Comparison of ENCODE assay signal across 8 cellular contexts in genomic region chr17:2412561-2413021, GRCh38. TPM values are rescaled to one million over a fixed set of nuclear protein-coding genes. Genes with fewer than 3 reads are reported as not detected.
DNase-seq lines count a peak whose midpoint lies in the region; ATAC-seq and TF ChIP-seq lines count a peak whose summit lies in the region.

No MANE protein-coding gene starts in this region.

- peak; percentile 61 for DNase-seq in AG08395 (ENCODE audit: low spot score)
- peak; percentile 75 for DNase-seq in NCI-H446 treated with DMSO at 0.1 percent for 48 hours (lab: John Stamatoyannopoulos, UW)
- no peak for DNase-seq in neural crest cell (ENCODE audit: low read depth, low spot score)
- no peak for DNase-seq in NCI-H2196 treated with DMSO at 0.1 percent for 48 hours (lab: John Stamatoyannopoulos, UW; ENCODE audit: unreplicated experiment)
- DNase-seq in activated T-helper 1 cell treated with anti-CD3 and anti-CD28 coated beads, Interleukin-12 subunit alpha, Interleukin-12 subunit beta, Interleukin-2, Interleukin-4 antibody, amounts not matched to agents 30 ng/mL and 10 ng/mL and 1 ng/mL, durations not matched to agents 14 hours and 24 hours and 36 hours (ENCODE audit: low spot score), result no peak

- no peak overlapping the region for H3K4me3 Mint-ChIP-seq in neural crest cell
- no peak overlapping the region for H3K4me3 Mint-ChIP-seq in activated T-helper 1 cell treated with anti-CD3 and anti-CD28 coated beads, Interleukin-12 subunit alpha, Interleukin-12 subunit beta, Interleukin-2, Interleukin-4 antibody, amounts not matched to agents 30 ng/mL and 10 ng/mL and 1 ng/mL, durations not matched to agents 14 hours and 24 hours and 36 hours

- H3K36me3 ChIP-seq in esophagus (ENCODE audit: control insufficient read depth in 2 of 2, insufficient read depth in 2 of 2, low read length in 1 of 2), result no peaks in the 10 kb centered on the region

- no peak overlapping the region for H3K4me3 ChIP-seq in esophagus (ENCODE audit: low read depth in 1 of 2, low read length in 2 of 2)

- ATAC-seq in GM21619 (IDR thresholded peaks at IDR 0.05; ENCODE audit: unreplicated experiment) (no peak), HG02870 (IDR thresholded peaks at IDR 0.05; ENCODE audit: unreplicated experiment) (no peak)

- H3K4me1 ChIP-seq in esophagus (ENCODE audit: control insufficient read depth in 2 of 2, insufficient read depth in 2 of 2, low read length in 1 of 2), result no peaks in the 10 kb centered on the region

- WGBS in esophagus, 2 donors, result 31 to 43% methylated on average over 2 of the region's 2 CpGs

- H3K27ac ChIP-seq in esophagus (ENCODE audit: low read depth in 2 of 2, low read length in 1 of 2), result peak overlapping the region; percentile 74 to 88

- no peaks in the 10 kb centered on the region for H3K9me3 ChIP-seq in esophagus (ENCODE audit: control insufficient read depth in 2 of 2, insufficient read depth in 1 of 2, low read depth in 1 of 2, low read length in 1 of 2)

- H3K9me3 Mint-ChIP-seq in neural crest cell, result no peaks in the 10 kb centered on the region
- H3K9me3 Mint-ChIP-seq in activated T-helper 1 cell treated with anti-CD3 and anti-CD28 coated beads, Interleukin-12 subunit alpha, Interleukin-12 subunit beta, Interleukin-2, Interleukin-4 antibody, amounts not matched to agents 30 ng/mL and 10 ng/mL and 1 ng/mL, durations not matched to agents 14 hours and 24 hours and 36 hours, result no peaks in the 10 kb centered on the region

- peaks cover 5% of the 10 kb centered on the region for H3K36me3 Mint-ChIP-seq in neural crest cell (ENCODE audit: low read depth)
- H3K36me3 Mint-ChIP-seq in activated T-helper 1 cell treated with anti-CD3 and anti-CD28 coated beads, Interleukin-12 subunit alpha, Interleukin-12 subunit beta, Interleukin-2, Interleukin-4 antibody, amounts not matched to agents 30 ng/mL and 10 ng/mL and 1 ng/mL, durations not matched to agents 14 hours and 24 hours and 36 hours (ENCODE audit: low read depth), result peaks cover 11% of the 10 kb centered on the region

- peak overlapping the region; percentile 43 for H3K27ac Mint-ChIP-seq in neural crest cell (ENCODE audit: unreplicated experiment)
- no peak overlapping the region for H3K27ac Mint-ChIP-seq in activated T-helper 1 cell treated with anti-CD3 and anti-CD28 coated beads, Interleukin-12 subunit alpha, Interleukin-12 subunit beta, Interleukin-2, Interleukin-4 antibody, amounts not matched to agents 30 ng/mL and 10 ng/mL and 1 ng/mL, durations not matched to agents 14 hours and 24 hours and 36 hours

- no peaks in the 10 kb centered on the region for H3K27me3 Mint-ChIP-seq in neural crest cell (ENCODE audit: low read depth)
- H3K27me3 Mint-ChIP-seq in activated T-helper 1 cell treated with anti-CD3 and anti-CD28 coated beads, Interleukin-12 subunit alpha, Interleukin-12 subunit beta, Interleukin-2, Interleukin-4 antibody, amounts not matched to agents 30 ng/mL and 10 ng/mL and 1 ng/mL, durations not matched to agents 14 hours and 24 hours and 36 hours (ENCODE audit: insufficient read depth), result no peaks in the 10 kb centered on the region

- intact Hi-C loops in activated T-helper 1 cell treated with anti-CD3 and anti-CD28 coated beads, Interleukin-12 subunit alpha, Interleukin-12 subunit beta, Interleukin-2, Interleukin-4 antibody, amounts not matched to agents 30 ng/mL and 10 ng/mL and 1 ng/mL, durations not matched to agents 14 hours and 24 hours and 36 hours (cut with micrococcal nuclease), result no loop called here

- no peaks in the 10 kb centered on the region for H3K27me3 ChIP-seq in esophagus (ENCODE audit: control insufficient read depth in 1 of 2, insufficient read depth in 2 of 2, low read length in 2 of 2)

- TF ChIP-seq CTCF in neural crest cell (conservative IDR thresholded peaks at IDR 0.05), result no peak

- peaks cover 17% of the 10 kb centered on the region for H3K4me1 Mint-ChIP-seq in neural crest cell
- H3K4me1 Mint-ChIP-seq in activated T-helper 1 cell treated with anti-CD3 and anti-CD28 coated beads, Interleukin-12 subunit alpha, Interleukin-12 subunit beta, Interleukin-2, Interleukin-4 antibody, amounts not matched to agents 30 ng/mL and 10 ng/mL and 1 ng/mL, durations not matched to agents 14 hours and 24 hours and 36 hours (ENCODE audit: low read depth), result no peaks in the 10 kb centered on the region

RNA-seq across cellular contexts. Expression of gene MNT, which starts 11.7 kb away (rescaled TPM):
- 10 to 100 TPM in 1 of 2 donors, 1 to 10 TPM in 1; 9.9 to 14.6 TPM for polyA plus RNA-seq in esophagus
- total RNA-seq in neural crest cell, result 24.7 and 26.9 TPM in 2 replicates
- total RNA-seq in activated T-helper 1 cell treated with anti-CD3 and anti-CD28 coated beads, Interleukin-12 subunit alpha, Interleukin-12 subunit beta, Interleukin-2, Interleukin-4 antibody, amounts not matched to agents 30 ng/mL and 10 ng/mL and 1 ng/mL, durations not matched to agents 14 hours and 24 hours and 36 hours, result 31.5 and 35.9 TPM in 2 replicates

Comparison
In these comparisons a context has a peak if more than half of its experiments do, and no peak if none do; other contexts are left out.
1. DNase-seq: peak in AG08395 (single experiment) and NCI-H446 treated with DMSO at 0.1 percent for 48 hours (single experiment); none in neural crest cell (single experiment), NCI-H2196 treated with DMSO at 0.1 percent for 48 hours (single experiment) and activated T-helper 1 cell treated with anti-CD3 and anti-CD28 coated beads, Interleukin-12 subunit alpha, Interleukin-12 subunit beta, Interleukin-2, Interleukin-4 antibody, amounts not matched to agents 30 ng/mL and 10 ng/mL and 1 ng/mL, durations not matched to agents 14 hours and 24 hours and 36 hours (single experiment).